Comparison of ENCODE assay signal across 23 cellular contexts in genomic region chr20:61230-61629, GRCh38. TPM values are rescaled to one million over a fixed set of nuclear protein-coding genes. Genes with fewer than 3 reads are reported as not detected.
"Had no signal": no experiment of that assay in that cellular context is flagged by ENCODE, and none has a peak within 500 bp of the region (broad histone marks: within the 10 kb centered on the region; RNA-seq: fewer than 3 reads in every experiment).

No MANE protein-coding gene starts in this region.

- FAIRE-seq: HTR-8/SVneo, RCC 7860 had no signal

- H3K27me3 ChIP-seq: SJSA1 had no signal

- H3K27ac ChIP-seq: HL-60, SJSA1, SK-N-MC had no signal

- H3K36me3 ChIP-seq: SJSA1 had no signal

- H3K4me3 ChIP-seq: SJSA1, SK-N-MC had no signal

- DNase-seq: Karpas-422, KG1, MM.1S, NCI-H1092 treated with DMSO at 0.1 percent for 48 hours, NCI-H1436, NCI-H187, NCI-H2029, NCI-H2081 treated with DMSO at 0.1 percent for 48 hours, NCI-H2171, NCI-H226, NCI-H446, NCI-H510A, NCI-H524 treated with DMSO at 0.1 percent for 48 hours, NCI-H69, NCI-H774, Right ventricle myocardium superior, RPMI8226, SIG-M5 had no signal

RNA-seq across cellular contexts. Expression of gene DEFB125, which starts 26.2 kb away (rescaled TPM):
- total RNA-seq: Right ventricle myocardium superior, SJSA1 had no signal
